In the genomic region with DNA sequence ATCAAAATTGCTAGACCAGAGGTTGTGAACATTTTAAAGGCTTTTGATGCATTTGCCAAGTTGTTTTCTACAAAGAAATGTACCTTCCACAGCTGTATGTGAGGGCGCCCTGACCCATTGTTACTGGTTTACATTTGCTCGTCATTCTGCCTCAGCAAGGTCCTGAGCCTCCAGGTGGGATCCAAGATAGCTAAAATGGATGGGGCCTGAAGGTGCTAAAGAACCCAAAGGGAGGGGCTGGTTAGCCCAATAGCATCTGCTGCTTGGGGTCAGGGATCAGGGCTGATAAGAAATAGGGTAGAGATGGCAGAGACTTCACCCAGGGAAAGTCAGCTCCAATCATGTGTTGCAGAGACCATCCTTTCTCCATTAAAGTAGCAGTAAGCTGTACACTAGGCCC, we compare ENCODE assay signal across 23 cellular contexts. TPM values are rescaled to one million over a fixed set of nuclear protein-coding genes. Genes with fewer than 3 reads are reported as not detected.
"Had no signal": no experiment of that assay in that cellular context is flagged by ENCODE, and none has a peak within 500 bp of the region (broad histone marks: within the 10 kb centered on the region; RNA-seq: fewer than 3 reads in every experiment).

No MANE protein-coding gene starts in this region.

- H3K4me2 ChIP-seq: smooth muscle cell had no signal

- H3K9me3 ChIP-seq: esophagus squamous epithelium, gastroesophageal sphincter, pancreas, testis, transverse colon had no signal

- H3K36me3 ChIP-seq: esophagus squamous epithelium, gastroesophageal sphincter, pancreas, transverse colon had no signal

- H3K4me1 ChIP-seq: pancreas, transverse colon had no signal

- H3K27ac ChIP-seq: esophagus squamous epithelium, gastroesophageal sphincter, pancreas, testis, transverse colon had no signal

- H3K36me3 Mint-ChIP-seq: naive B cell; stimulated activated effector memory CD8-positive, alpha-beta T cell treated with anti-CD3 and anti-CD28 coated beads, Interleukin-12 subunit alpha, Interleukin-12 subunit beta, amount 100 ng/mL, for 72 hours had no signal

- H3K9me3 Mint-ChIP-seq: effector memory CD8-positive, alpha-beta T cell; naive B cell; nephron; stimulated activated effector memory CD8-positive, alpha-beta T cell treated with anti-CD3 and anti-CD28 coated beads, Interleukin-12 subunit alpha, Interleukin-12 subunit beta, amount 100 ng/mL, for 72 hours had no signal

- H3K27me3 ChIP-seq: pancreas, testis, transverse colon had no signal

- H3K27ac Mint-ChIP-seq: effector memory CD8-positive, alpha-beta T cell; nephron; progenitor cell of endocrine pancreas; stimulated activated effector memory CD8-positive, alpha-beta T cell treated with anti-CD3 and anti-CD28 coated beads, Interleukin-12 subunit alpha, Interleukin-12 subunit beta, amount 100 ng/mL, for 72 hours had no signal

- H3K4me3 ChIP-seq: esophagus squamous epithelium, gastroesophageal sphincter, lung, pancreas, smooth muscle cell, testis, transverse colon had no signal

- H3K4me3 Mint-ChIP-seq: effector memory CD8-positive, alpha-beta T cell; naive B cell; nephron; stimulated activated effector memory CD8-positive, alpha-beta T cell treated with anti-CD3 and anti-CD28 coated beads, Interleukin-12 subunit alpha, Interleukin-12 subunit beta, amount 100 ng/mL, for 72 hours had no signal

- H3K4me1 Mint-ChIP-seq: naive B cell; nephron; stimulated activated effector memory CD8-positive, alpha-beta T cell treated with anti-CD3 and anti-CD28 coated beads, Interleukin-12 subunit alpha, Interleukin-12 subunit beta, amount 100 ng/mL, for 72 hours had no signal

- ATAC-seq: effector memory CD8-positive, alpha-beta T cell; gastroesophageal sphincter; left cardiac atrium; left ventricle myocardium superior; pancreas; right cardiac atrium; stimulated activated effector memory CD8-positive, alpha-beta T cell treated with anti-CD3 and anti-CD28 coated beads, Interleukin-12 subunit alpha, Interleukin-12 subunit beta, amount 100 ng/mL, for 72 hours; stimulated activated naive CD8-positive, alpha-beta T cell treated with anti-CD3 and anti-CD28 coated beads, Interleukin-15, Interleukin-2, amounts not matched to agents 100 U/mL and 50 U/mL, for 24 hours had no signal

- DNase-seq: effector memory CD8-positive, alpha-beta T cell; esophagus squamous epithelium; foreskin fibroblast; glutamatergic neuron; left cardiac atrium; left ventricle myocardium superior; mesendoderm; naive B cell; occipital lobe; pancreas; right cardiac atrium; stimulated activated CD4-positive, alpha-beta T cell treated with anti-CD3 and anti-CD28 coated beads, Interleukin-2, amount 100 ng/mL, for 48 hours; stimulated activated CD8-positive, alpha-beta memory T cell treated with anti-CD3 and anti-CD28 coated beads, Interleukin-4, amount 100 ng/mL, for 48 hours; stimulated activated naive CD8-positive, alpha-beta T cell treated with anti-CD3 and anti-CD28 coated beads, Interleukin-15, Interleukin-2, amounts not matched to agents 100 U/mL and 50 U/mL, for 24 hours; testis; transverse colon had no signal

RNA-seq across cellular contexts. Expression of gene GALNT16, which starts 43.1 kb away (rescaled TPM):
- polyA plus RNA-seq: keratinocyte had no signal
